Comparison of ENCODE assay signal across 25 cellular contexts in the genomic region with DNA sequence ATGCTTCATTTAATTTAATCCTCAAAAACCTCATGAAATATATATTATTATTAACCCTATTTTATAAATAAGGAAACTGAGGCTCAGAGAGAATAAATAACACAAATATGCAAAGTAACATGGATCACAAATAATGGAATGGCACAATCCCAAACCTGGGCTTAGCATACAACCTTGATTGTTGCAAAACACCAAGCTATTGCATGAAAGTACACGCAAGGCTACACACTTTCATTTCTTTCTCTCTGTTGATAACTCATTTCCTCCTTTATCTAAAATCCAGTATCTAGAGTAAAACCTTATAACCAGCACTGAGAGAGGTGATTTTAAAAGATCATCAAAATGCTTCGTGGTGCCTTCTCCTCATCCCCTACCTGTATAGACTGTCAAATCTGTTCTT. TPM values are rescaled to one million over a fixed set of nuclear protein-coding genes. Genes with fewer than 3 reads are reported as not detected.
DNase-seq lines count a peak whose midpoint lies in the region; ATAC-seq, FAIRE-seq and TF ChIP-seq lines count a peak whose summit lies in the region.
"Had no signal": no experiment of that assay in that cellular context is flagged by ENCODE, and none has a peak within 500 bp of the region (broad histone marks: within the 10 kb centered on the region; RNA-seq: fewer than 3 reads in every experiment).

No MANE protein-coding gene starts in this region.

- no peaks in the 10 kb centered on the region for H3K9me3 Mint-ChIP-seq in neural crest cell
- no peaks in the 10 kb centered on the region for H3K9me3 Mint-ChIP-seq in CD8-positive, alpha-beta T cell
- H3K9me3 Mint-ChIP-seq: CD8-positive, alpha-beta memory T cell; HFFc6; IgD-negative memory B cell had no signal

- intact Hi-C loops in CD8-positive, alpha-beta T cell (cut with DNase I, micrococcal nuclease) = loop anchor here (5.0 to 10.0 kb wide), 15 partner anchors 282 to 1921 kb away; a partner anchor contains a TSS

- H3K4me1 Mint-ChIP-seq in neural crest cell = peaks cover 33% of the 10 kb centered on the region
- H3K4me1 Mint-ChIP-seq in CD8-positive, alpha-beta T cell (ENCODE audit: low read depth) = peaks cover 17% of the 10 kb centered on the region

- no peaks in the 10 kb centered on the region for H3K36me3 Mint-ChIP-seq in neural crest cell (ENCODE audit: low read depth)
- H3K36me3 Mint-ChIP-seq in CD8-positive, alpha-beta T cell = peaks cover 4% of the 10 kb centered on the region

- H3K27me3 Mint-ChIP-seq in neural crest cell (ENCODE audit: low read depth) = peaks cover 33% of the 10 kb centered on the region
- H3K27me3 Mint-ChIP-seq in CD8-positive, alpha-beta T cell (ENCODE audit: low read depth) = peaks cover 10% of the 10 kb centered on the region

- no peaks in the 10 kb centered on the region for H3K36me3 ChIP-seq in OCI-LY1 (ENCODE audit: insufficient read depth, low read length)
- H3K36me3 ChIP-seq in WERI-Rb-1 = no peaks in the 10 kb centered on the region
- H3K36me3 ChIP-seq in CD8-positive, alpha-beta T cell (ENCODE audit: insufficient read depth, low read length) = no peaks in the 10 kb centered on the region
- H3K36me3 ChIP-seq: BLaER1 treated with 17β-estradiol and CSF1 and Interleukin-3, amounts not matched to agents 10 nM and 100 nM had no signal

- TF ChIP-seq CTCF in OCI-LY1 (IDR thresholded peaks at IDR 0.05; ENCODE audit: low read length) = no peak
- TF ChIP-seq CTCF in WERI-Rb-1 (IDR thresholded peaks at IDR 0.05; ENCODE audit: low read depth, low read length) = no peak
- no peak for TF ChIP-seq CTCF in neural crest cell (conservative IDR thresholded peaks at IDR 0.05)
- no peak for TF ChIP-seq CTCF in CD8-positive, alpha-beta T cell (IDR thresholded peaks at IDR 0.05)

- H3K4me2 ChIP-seq in OCI-LY1 (ENCODE audit: low read length) = 0 out of 2 replicates have a peak overlapping the region, but pooled peaks have one; percentile 4
- H3K4me2 ChIP-seq: A549; BLaER1 treated with 17β-estradiol and CSF1 and Interleukin-3, amounts not matched to agents 10 nM and 100 nM; SK-N-SH had no signal

- H4K20me1 ChIP-seq in OCI-LY1 (ENCODE audit: insufficient read depth, low read length) = no peaks in the 10 kb centered on the region

- H3K9me2 ChIP-seq in OCI-LY1 (ENCODE audit: low read depth, low read length) = no peaks in the 10 kb centered on the region
- H3K9me2 ChIP-seq: SK-N-SH had no signal

- H3K27ac ChIP-seq in OCI-LY1 (ENCODE audit: low read depth, low read length, poor library complexity, severe bottlenecking) (peak overlapping the region; percentile 24), WERI-Rb-1 (peak overlapping the region; percentile 30)
- no peak overlapping the region for H3K27ac ChIP-seq in CD8-positive, alpha-beta T cell (ENCODE audit: low read depth, low read length)
- H3K27ac ChIP-seq: A549; BLaER1 treated with 17β-estradiol and CSF1 and Interleukin-3, amounts not matched to agents 10 nM and 100 nM; GM23248 had no signal

- H3K79me2 ChIP-seq in OCI-LY1 (ENCODE audit: insufficient read depth, low read length) = peaks cover 10% of the 10 kb centered on the region

- H3K9me3 ChIP-seq in OCI-LY1 (ENCODE audit: low read length) = no peaks in the 10 kb centered on the region
- no peaks in the 10 kb centered on the region for H3K9me3 ChIP-seq in WERI-Rb-1 (ENCODE audit: severe bottlenecking)
- no peaks in the 10 kb centered on the region for H3K9me3 ChIP-seq in CD8-positive, alpha-beta T cell (ENCODE audit: low read length)
- H3K9me3 ChIP-seq: A549; BLaER1 treated with 17β-estradiol and CSF1 and Interleukin-3, amounts not matched to agents 10 nM and 100 nM; SK-N-SH had no signal

- CTCF ChIA-PET in CD8-positive, alpha-beta T cell (lab: Charles Lee) = no interaction called here

- H3K4me3 ChIP-seq in OCI-LY1 (ENCODE audit: low read depth, low read length, poor library complexity, severe bottlenecking) = no peak overlapping the region
- H3K4me3 ChIP-seq in WERI-Rb-1 (ENCODE audit: low read depth, low read length) = no peak overlapping the region
- no peak overlapping the region for H3K4me3 ChIP-seq in CD8-positive, alpha-beta T cell (ENCODE audit: low read depth, low read length)
- H3K4me3 ChIP-seq: A549; BLaER1 treated with 17β-estradiol and CSF1 and Interleukin-3, amounts not matched to agents 10 nM and 100 nM; GM23248 had no signal

- peak overlapping the region; percentile 30; the same call in 1 of the 2 replicates for H2AFZ ChIP-seq in OCI-LY1 (ENCODE audit: low read length)
- H2AFZ ChIP-seq: GM23248 had no signal

- ATAC-seq in HG02970 (IDR thresholded peaks at IDR 0.05; ENCODE audit: low FRiP score, unreplicated experiment) (no peak), HG03139 (IDR thresholded peaks at IDR 0.05; ENCODE audit: unreplicated experiment) (no peak)
- ATAC-seq in CD8-positive, alpha-beta T cell = no peak
- ATAC-seq: A549, PC-3 had no signal

- H3K27me3 ChIP-seq in OCI-LY1 (ENCODE audit: insufficient read depth, low read length) (no peaks in the 10 kb centered on the region), WERI-Rb-1 (ENCODE audit: insufficient read depth, low read depth, severe bottlenecking) (no peaks in the 10 kb centered on the region)
- no peaks in the 10 kb centered on the region for H3K27me3 ChIP-seq in CD8-positive, alpha-beta T cell (ENCODE audit: insufficient read depth, low read length)

- peak; percentile 13 for FAIRE-seq in HTR-8/SVneo (lab: Jason Lieb, UNC)
- FAIRE-seq: A549, GM18507 had no signal

- POLR2A ChIA-PET in CD8-positive, alpha-beta T cell (lab: Charles Lee) = no interaction called here

- H3K9ac ChIP-seq in OCI-LY1 (ENCODE audit: low read length) = no peak overlapping the region; the same call in 1 of the 2 replicates
- H3K9ac ChIP-seq: BLaER1 treated with 17β-estradiol and CSF1 and Interleukin-3, amounts not matched to agents 10 nM and 100 nM; GM23248; SK-N-SH had no signal

- peak overlapping the region; percentile 35 for H3K4me3 Mint-ChIP-seq in neural crest cell
- H3K4me3 Mint-ChIP-seq in CD8-positive, alpha-beta T cell = no peak overlapping the region
- H3K4me3 Mint-ChIP-seq: HFFc6 had no signal

- H3K27ac Mint-ChIP-seq in neural crest cell (ENCODE audit: unreplicated experiment) = no peak overlapping the region
- no peak overlapping the region for H3K27ac Mint-ChIP-seq in CD8-positive, alpha-beta T cell
- H3K27ac Mint-ChIP-seq: CD8-positive, alpha-beta memory T cell; HFFc6; IgD-negative memory B cell had no signal

- H3F3A ChIP-seq in OCI-LY1 (ENCODE audit: insufficient read depth, low read length) = no peaks in the 10 kb centered on the region

- peaks cover 40% of the 10 kb centered on the region for H3K4me1 ChIP-seq in OCI-LY1 (ENCODE audit: insufficient read depth, low read length, severe bottlenecking)
- H3K4me1 ChIP-seq in CD8-positive, alpha-beta T cell (ENCODE audit: insufficient read depth, low read length) = peaks cover 13% of the 10 kb centered on the region

- DNase-seq in HTR-8/SVneo (ENCODE audit: insufficient read length, low spot score) = no peak
- no peak for DNase-seq in WERI-Rb-1
- no peak for DNase-seq in neural crest cell (ENCODE audit: low read depth, low spot score)
- no peak for DNase-seq in CD8-positive, alpha-beta T cell
- DNase-seq: AML-193; Calu3; CD8-positive, alpha-beta memory T cell; DMS79 treated with DMSO at 0.1 percent for 48 hours; GM23248; H7; HFFc6; NCI-H1048; NCI-H1694; NCI-H2081; NCI-H526 treated with DMSO at 0.1 percent for 48 hours; PC-3; SK-N-SH; T-helper 2 cell had no signal

RNA-seq across cellular contexts. Expression of a gene that starts 2.8 kb away (rescaled TPM):
- total RNA-seq in neural crest cell = 47.2 and 54.1 TPM in 2 replicates
- 1 to 10 TPM; 5.1 to 5.6 TPM for total RNA-seq in CD8-positive, alpha-beta T cell
